ENCODE assay signal across 8 cellular contexts in the genomic region with DNA sequence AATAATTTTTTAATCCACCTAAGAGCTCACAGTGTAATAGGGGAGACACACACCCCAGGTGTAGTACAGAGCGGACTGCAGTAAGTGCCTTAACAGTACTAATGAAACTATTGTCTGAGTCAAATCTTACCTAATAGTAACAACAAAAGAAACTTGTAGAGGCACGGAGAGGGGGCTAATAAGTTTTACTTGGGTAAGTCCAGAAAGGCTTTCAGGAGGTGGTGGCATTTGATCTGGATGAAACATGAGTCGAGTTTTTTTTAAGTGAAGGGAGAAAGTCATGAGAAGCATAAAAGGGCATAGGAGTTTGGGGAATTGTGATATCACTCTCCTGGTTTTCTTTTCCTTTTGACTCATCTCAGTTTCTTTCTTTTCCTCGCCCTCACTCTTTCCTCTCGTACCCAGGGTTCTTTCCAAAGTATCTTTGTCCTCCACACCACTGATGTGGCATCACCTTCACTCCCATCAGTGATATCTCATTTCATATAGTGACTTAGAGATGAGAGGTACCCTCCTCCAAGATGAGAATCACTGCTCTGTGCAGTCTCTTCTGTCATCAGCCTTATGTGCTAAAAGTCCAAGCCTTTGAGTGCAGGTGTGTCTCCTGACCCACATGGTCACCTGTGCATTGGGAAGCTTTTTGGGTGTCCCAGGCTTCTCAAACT. TPM values are rescaled to one million over a fixed set of nuclear protein-coding genes. Genes with fewer than 3 reads are reported as not detected.
DNase-seq lines count a peak whose midpoint lies in the region; ATAC-seq and TF ChIP-seq lines count a peak whose summit lies in the region.

No MANE protein-coding gene starts in this region.

- intact Hi-C loops in psoas muscle (cut with DNase I): no loop called here

- 87 to 95% methylated on average over 5 of the region's 5 CpGs for WGBS in ectodermal cell, 2 experiments
- WGBS in psoas muscle, 3 donors: 82 to 95% (median 84%) methylated on average over 5 of the region's 5 CpGs

- no peak for TF ChIP-seq CTCF in GM12864 (IDR thresholded peaks at IDR 0.05; ENCODE audit: low read depth, low read length, missing control alignments)
- no peak for TF ChIP-seq CTCF in psoas muscle (IDR thresholded peaks at IDR 0.05)

- H3K4me3 ChIP-seq in GM12864 (ENCODE audit: low read depth, low read length) (peak overlapping the region; percentile 96), ectodermal cell (ENCODE audit: insufficient read depth, low read depth, low read length) (peak overlapping the region; percentile 85), psoas muscle (peak overlapping the region; percentile 96)

- peaks cover 18% of the 10 kb centered on the region for H3K36me3 ChIP-seq in ectodermal cell (ENCODE audit: control insufficient read depth, insufficient read depth, low read length)
- H3K36me3 ChIP-seq in psoas muscle (ENCODE audit: insufficient read depth in 1 of 2, low read depth in 1 of 2): peaks cover 0 to 12% of the 10 kb centered on the region in 2 donors

- ATAC-seq in HG02885 (IDR thresholded peaks at IDR 0.05; ENCODE audit: poor library complexity, unreplicated experiment) (peak; percentile 55), psoas muscle (no peak)

- no peaks in the 10 kb centered on the region for H3K27me3 ChIP-seq in ectodermal cell (ENCODE audit: control insufficient read depth, insufficient read depth, low read length, poor library complexity, severe bottlenecking)
- no peaks in the 10 kb centered on the region for H3K27me3 ChIP-seq in psoas muscle (ENCODE audit: insufficient read depth in 3 of 3, low read length in 2 of 3)

- no peak for DNase-seq in GM12864 (ENCODE audit: low read depth)
- DNase-seq in psoas muscle: no peak
- DNase-seq in NCI-H2227 (lab: John Stamatoyannopoulos, UW; ENCODE audit: unreplicated experiment): no peak
- DNase-seq in substantia nigra (lab: John Stamatoyannopoulos, UW): no peak
- no peak for DNase-seq in NCI-H2227 treated with DMSO at 0.1 percent for 48 hours (lab: John Stamatoyannopoulos, UW)
- no peak for DNase-seq in NCI-H2029 treated with DMSO at 0.1 percent for 48 hours (lab: John Stamatoyannopoulos, UW)

- H3K4me1 ChIP-seq in ectodermal cell (ENCODE audit: control insufficient read depth, insufficient read depth, low read length) (peaks cover 5% of the 10 kb centered on the region), psoas muscle (peaks cover 20% of the 10 kb centered on the region)

- no peak overlapping the region for H3K27ac ChIP-seq in ectodermal cell (ENCODE audit: insufficient read depth, low read depth, low read length, poor library complexity, severe bottlenecking)
- peak overlapping the region; percentile 98 for H3K27ac ChIP-seq in psoas muscle
- H3K27ac ChIP-seq in substantia nigra (ENCODE audit: low read depth, low read length, poor library complexity, severe bottlenecking): no peak overlapping the region

- H3K9me3 ChIP-seq in ectodermal cell (ENCODE audit: control insufficient read depth, low read length) (no peaks in the 10 kb centered on the region), psoas muscle (no peaks in the 10 kb centered on the region)

RNA-seq across cellular contexts. Expression of a gene that starts 2.0 kb away (rescaled TPM):
- polyA plus RNA-seq in ectodermal cell (2013, experiment 1 of 4): 240 TPM
- 246 TPM for polyA plus RNA-seq in ectodermal cell (2013, experiment 2 of 4)
- polyA plus RNA-seq in ectodermal cell (2013, experiment 3 of 4): 205 TPM
- polyA plus RNA-seq in ectodermal cell (2013, experiment 4 of 4): 223 TPM
- total RNA-seq in psoas muscle: 100 to 1,000 TPM in 3 of 4 donors, 10 to 100 TPM in 1; 99.3 to 162 (median 129) TPM
- 10 to 100 TPM; 58.8 to 74.8 (median 59.7) TPM for polyA plus RNA-seq in psoas muscle
